8 cellular contexts compared by ENCODE assay signal in the genomic region with DNA sequence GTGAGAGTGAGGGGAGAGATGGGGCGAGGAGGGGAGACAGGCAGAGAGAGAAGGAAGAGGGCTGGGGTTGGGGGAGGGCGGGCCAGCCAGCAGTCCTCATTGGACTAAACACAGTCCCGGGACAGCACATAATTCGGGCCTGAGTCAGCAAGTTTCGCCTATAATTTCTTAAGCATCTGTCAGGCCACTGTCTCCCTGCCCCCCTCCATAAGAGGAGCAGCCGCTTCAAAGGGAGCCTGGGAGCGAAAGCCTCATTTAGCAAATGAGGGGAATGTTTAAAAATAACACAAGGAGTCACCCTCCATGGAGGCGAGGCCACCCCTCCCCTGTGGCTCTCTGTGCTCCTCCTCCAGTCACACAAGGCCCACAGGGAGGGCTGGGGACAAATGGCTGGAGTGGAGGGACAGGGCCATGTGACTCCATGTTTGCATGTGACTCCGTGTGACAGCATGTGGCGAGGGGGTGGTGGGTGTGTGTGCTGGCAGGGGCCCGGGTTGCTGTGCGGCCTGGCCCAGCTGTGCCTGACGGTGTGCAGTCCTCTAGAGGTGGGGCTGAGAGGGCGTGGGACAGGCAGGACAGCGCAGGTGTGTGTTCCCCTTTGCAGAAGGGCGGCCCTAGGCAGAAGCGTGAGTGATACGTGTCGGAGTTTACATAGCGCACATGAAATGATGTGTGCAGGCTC.
A peak's percentile ranks its signal among the peaks of the same experiment; 100 is the strongest.
DNase-seq lines count a peak whose midpoint lies in the region; ATAC-seq and TF ChIP-seq lines count a peak whose summit lies in the region.

No MANE protein-coding gene starts in this region.

- H3K27me3 ChIP-seq in body of pancreas = no peaks in the 10 kb centered on the region

- no peaks in the 10 kb centered on the region for H3K9me3 ChIP-seq in body of pancreas

- in situ Hi-C loops in ACHN (cut with HindIII; ENCODE audit: low pct_ligation_motif_present, low pct_unique_long_range_greater_than_20kb, low sequenced_read_pairs) = no loop called here

- H3K36me3 ChIP-seq in body of pancreas (replicated peaks in 1 of 2; ENCODE audit: insufficient read depth in 1 of 2, low read depth in 2 of 2) = no peaks in the 10 kb centered on the region

- H3K4me1 ChIP-seq in body of pancreas = no peaks in the 10 kb centered on the region

- ATAC-seq in body of pancreas (peak; percentile 42), HG02798 (IDR thresholded peaks at IDR 0.05; ENCODE audit: poor library complexity, unreplicated experiment) (no peak)

- H3K4me3 ChIP-seq in body of pancreas = no peak overlapping the region

- intact Hi-C loops in body of pancreas (cut with DNase I) = no loop called here

- TF ChIP-seq CTCF in body of pancreas (IDR thresholded peaks at IDR 0.05) = no peak

- 69 to 70% methylated on average over 18 to 19 of the region's 20 CpGs for whole genome bisulfite sequencing in body of pancreas, 2 donors

- peak overlapping the region in 1 of 4 donors; percentile 36 for H3K27ac ChIP-seq in body of pancreas

- TF ChIP-seq POLR2A in body of pancreas (IDR thresholded peaks at IDR 0.05) = no peak

- DNase-seq in ACHN (peak; percentile 74), HS-5 (ENCODE audit: low read depth) (peak; percentile 53), body of pancreas (peak in 3 of 4 donors; percentile 20 to 46 (median 34)), kidney glomerular epithelial cell (lab: John Stamatoyannopoulos, UW) (peak; percentile 40), medulla oblongata (ENCODE audit: extremely low spot score) (no peak), DMS114 treated with DMSO at 0.1 percent for 48 hours (lab: John Stamatoyannopoulos, UW; ENCODE audit: unreplicated experiment) (no peak)
- DNase-seq in stimulated activated naive CD4-positive, alpha-beta T cell (lab: John Stamatoyannopoulos, UW) = no peak

Comparison
In these comparisons a context has a peak if more than half of its experiments do, and no peak if none do; other contexts are left out.
1. DNase-seq: peak in ACHN (single experiment), HS-5 (single experiment), body of pancreas (3 of 4) and kidney glomerular epithelial cell (single experiment); none in medulla oblongata (single experiment), stimulated activated naive CD4-positive, alpha-beta T cell (0 of 6) and DMS114 treated with DMSO at 0.1 percent for 48 hours (single experiment).